In the genomic region with DNA sequence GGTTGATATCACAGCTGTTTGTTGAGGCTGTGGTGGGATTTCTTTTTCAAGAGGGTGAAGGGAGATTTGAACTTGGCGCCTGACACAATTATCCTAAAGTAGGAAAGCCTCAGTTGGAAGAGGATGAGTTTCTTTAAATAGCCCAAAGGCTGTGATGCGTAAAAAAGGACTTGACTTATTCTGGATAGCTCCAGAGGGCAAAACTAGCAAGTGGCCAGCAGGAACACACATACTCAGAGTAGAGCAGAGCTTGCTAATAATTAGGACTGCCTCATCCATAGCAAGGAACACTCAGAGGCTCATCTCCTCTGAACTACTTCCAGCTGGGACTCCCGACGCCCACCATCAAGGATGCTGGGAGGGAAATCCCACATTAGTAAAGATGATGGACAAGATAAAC, we compare ENCODE assay signal across 22 cellular contexts.
A peak's percentile ranks its signal among the peaks of the same experiment; 100 is the strongest.
DNase-seq lines count a peak whose midpoint lies in the region; ATAC-seq, FAIRE-seq and TF ChIP-seq lines count a peak whose summit lies in the region.
"Had no signal": no experiment of that assay in that cellular context is flagged by ENCODE, and none has a peak within 500 bp of the region (broad histone marks: within the 10 kb centered on the region; RNA-seq: fewer than 3 reads in every experiment).

No MANE protein-coding gene starts in this region.

- CTCF ChIA-PET in HepG2 (lab: Yijun Ruan, JAX; ENCODE audit: low intra/inter-chr PET ratio, low total read pairs): no interaction called here

- H3K27me3 ChIP-seq in HepG2 (ENCODE audit: control insufficient read depth in 1 of 2, insufficient read depth in 2 of 2, low read length in 2 of 2): peaks cover 5 to 41% of the 10 kb centered on the region in 2 experiments; a peak in 4 of 5 replicates
- H3K27me3 ChIP-seq in MG63: no peaks in the 10 kb centered on the region
- no peaks in the 10 kb centered on the region for H3K27me3 ChIP-seq in H9 (ENCODE audit: insufficient read depth, low read length)
- H3K27me3 ChIP-seq: adrenal gland, esophagus muscularis mucosa, gastrocnemius medialis, neutrophil, spleen, thyroid gland had no signal

- no peak overlapping the region for H4K91ac ChIP-seq in H9 (ENCODE audit: insufficient read length, low read depth, low read length)

- no peak for FAIRE-seq in HepG2 (lab: Jason Lieb, UNC)
- FAIRE-seq: islet of Langerhans had no signal

- H3K18ac ChIP-seq in H9 (ENCODE audit: insufficient read length, low read depth, low read length): no peak overlapping the region

- H3K4me2 ChIP-seq in HepG2 (ENCODE audit: low read depth, low read length) (peak overlapping the region; percentile 37), H9 (ENCODE audit: insufficient read depth, insufficient read length, low read length) (no peak overlapping the region)

- WGBS in HepG2 (ENCODE audit: low lambda C conversion rate): 63% methylated on average over 4 of the region's 4 CpGs
- WGBS in H9 (ENCODE audit: extremely low coverage, insufficient read length, low lambda C conversion rate): no CpG with 5 or more reads among the region's 4 CpGs

- no peaks in the 10 kb centered on the region for H3K36me3 ChIP-seq in HepG2 (replicated peaks in 1 of 2; ENCODE audit: control insufficient read depth in 1 of 2, insufficient read depth in 2 of 2, low read length in 2 of 2)
- H3K36me3 ChIP-seq in MG63: no peaks in the 10 kb centered on the region
- H3K36me3 ChIP-seq: adrenal gland, esophagus muscularis mucosa, gastrocnemius medialis, neutrophil, thyroid gland had no signal

- intact Hi-C loops in HepG2 (cut with micrococcal nuclease; ENCODE audit: unreplicated experiment): no loop called here

- H3K4me1 ChIP-seq in HepG2 (ENCODE audit: insufficient read depth, low read length) (peaks cover 48% of the 10 kb centered on the region), H9 (ENCODE audit: insufficient read depth, low read length) (no peaks in the 10 kb centered on the region)
- H3K4me1 ChIP-seq: gastrocnemius medialis, thyroid gland had no signal

- H2BK15ac ChIP-seq in H9 (ENCODE audit: low read depth, low read length): no peak overlapping the region

- H3K79me2 ChIP-seq in HepG2 (ENCODE audit: insufficient read depth, low read length): no peaks in the 10 kb centered on the region
- H3K79me2 ChIP-seq in H9 (ENCODE audit: insufficient read depth, low read length): no peaks in the 10 kb centered on the region

- no peak overlapping the region for H3T11ph ChIP-seq in H9 (ENCODE audit: low read length)

- in situ Hi-C loops in HepG2 (cut with HindIII; ENCODE audit: extremely low pct_ligation_motif_present, low pct_unique_long_range_greater_than_20kb): no loop called here

- H2BK120ac ChIP-seq in H9 (ENCODE audit: low read depth, low read length, poor library complexity, severe bottlenecking): no peak overlapping the region

- H2BK20ac ChIP-seq in H9 (ENCODE audit: low read depth, low read length, poor library complexity, severe bottlenecking): no peak overlapping the region

- POLR2A ChIA-PET in HepG2 (lab: Yijun Ruan, JAX): no interaction called here

- peak; percentile 52 for ATAC-seq in HepG2
- ATAC-seq in stimulated activated memory B cell treated with anti-CD40 and anti-IgM and Interleukin-4, amounts not matched to agents 10 μg/mL and 1 μg/mL and 100 μg/mL, for 72 hours: no peak
- ATAC-seq: CD8-positive, alpha-beta T cell; gastrocnemius medialis; stimulated activated effector memory CD8-positive, alpha-beta T cell treated with anti-CD3 and anti-CD28 coated beads, Interleukin-12 subunit alpha, Interleukin-12 subunit beta, amount 100 ng/mL, for 72 hours had no signal

- H3K27me3 Mint-ChIP-seq in stimulated activated memory B cell treated with anti-CD40 and anti-IgM and Interleukin-4, amounts not matched to agents 10 μg/mL and 1 μg/mL and 100 μg/mL, for 72 hours: no peaks in the 10 kb centered on the region
- peaks cover 55% of the 10 kb centered on the region for H3K27me3 Mint-ChIP-seq in H9 (ENCODE audit: low read depth)

- no peak for TF ChIP-seq CTCF in VCaP (conservative IDR thresholded peaks at IDR 0.05)
- no peak for TF ChIP-seq CTCF in HepG2 (CRISPR knock-in tag; IDR thresholded peaks at IDR 0.05)
- TF ChIP-seq CTCF in H9 (conservative IDR thresholded peaks at IDR 0.05): no peak

- peaks cover 2% of the 10 kb centered on the region for H3K9me3 Mint-ChIP-seq in stimulated activated memory B cell treated with anti-CD40 and anti-IgM and Interleukin-4, amounts not matched to agents 10 μg/mL and 1 μg/mL and 100 μg/mL, for 72 hours
- peaks cover 3 to 9% of the 10 kb centered on the region in 2 experiments for H3K9me3 Mint-ChIP-seq in H9
- H3K9me3 Mint-ChIP-seq: activated T-cell treated with anti-CD3 and anti-CD28 coated beads, Interleukin-2, amount 50 U/mL, for 24 hours had no signal

- no peak overlapping the region for H2BK12ac ChIP-seq in H9 (ENCODE audit: insufficient read length, low read depth, low read length)

- H4K20me1 ChIP-seq in HepG2 (ENCODE audit: insufficient read depth, low read length) (no peaks in the 10 kb centered on the region), H9 (ENCODE audit: control insufficient read depth, insufficient read depth, insufficient read length) (no peaks in the 10 kb centered on the region)

- no TSS peak for BruUV-seq in HepG2 (replicated peaks; lab: Mats Ljungman, UMichigan)

- peaks cover 24% of the 10 kb centered on the region for H3K36me3 Mint-ChIP-seq in stimulated activated memory B cell treated with anti-CD40 and anti-IgM and Interleukin-4, amounts not matched to agents 10 μg/mL and 1 μg/mL and 100 μg/mL, for 72 hours
- peaks cover 0 to 3% (median 0%) of the 10 kb centered on the region in 3 experiments; a peak in 2 of 7 replicates for H3K36me3 Mint-ChIP-seq in H9 (ENCODE audit: insufficient read depth in 1 of 3, low read depth in 3 of 3)
- H3K36me3 Mint-ChIP-seq: stimulated activated effector memory CD8-positive, alpha-beta T cell treated with anti-CD3 and anti-CD28 coated beads, Interleukin-12 subunit alpha, Interleukin-12 subunit beta, amount 100 ng/mL, for 72 hours had no signal

- TF ChIP-seq RAD21 in HepG2 (CRISPR knock-in tag; IDR thresholded peaks at IDR 0.05): no peak

- DNase-seq in EH (ENCODE audit: low read depth): peak; percentile 31
- no peak for DNase-seq in HepG2 (ENCODE audit: low spot score)
- DNase-seq in MG63: no peak
- DNase-seq in H9: no peak
- no peak for DNase-seq in germinal center (ENCODE audit: low spot score)
- DNase-seq: activated T-cell treated with anti-CD3 and anti-CD28 coated beads, Interleukin-2, amount 50 U/mL, for 24 hours; adrenal gland; CD8-positive, alpha-beta T cell; gastrocnemius medialis; NCI-H526 treated with DMSO at 0.1 percent for 48 hours; stimulated activated CD4-positive, alpha-beta T cell treated with anti-CD3 and anti-CD28 coated beads, Interleukin-2, amount 100 ng/mL, for 48 hours; thyroid gland had no signal

- no peak for TF ChIP-seq POLR2A in HepG2 (IDR thresholded peaks at IDR 0.05; ENCODE audit: insufficient read depth in 1 of 2, low read depth in 2 of 2, low read length in 2 of 2)

- H3K4ac ChIP-seq in H9 (ENCODE audit: low read depth, low read length): no peak overlapping the region

- no peak overlapping the region for H3K9ac ChIP-seq in HepG2 (ENCODE audit: insufficient read depth, low read depth, low read length)
- H3K9ac ChIP-seq in H9 (ENCODE audit: extremely low read depth, insufficient read length, low read length): no peak overlapping the region

- no peak overlapping the region for H4K5ac ChIP-seq in H9 (ENCODE audit: insufficient read length, low read depth, low read length)

- H3K14ac ChIP-seq in H9 (ENCODE audit: insufficient read depth, low read length): no peak overlapping the region

- H3K4me3 Mint-ChIP-seq in stimulated activated memory B cell treated with anti-CD40 and anti-IgM and Interleukin-4, amounts not matched to agents 10 μg/mL and 1 μg/mL and 100 μg/mL, for 72 hours: no peak overlapping the region
- H3K4me3 Mint-ChIP-seq in H9: no peak overlapping the region
- H3K4me3 Mint-ChIP-seq: activated T-cell treated with anti-CD3 and anti-CD28 coated beads, Interleukin-2, amount 50 U/mL, for 24 hours; CD8-positive, alpha-beta T cell; stimulated activated effector memory CD8-positive, alpha-beta T cell treated with anti-CD3 and anti-CD28 coated beads, Interleukin-12 subunit alpha, Interleukin-12 subunit beta, amount 100 ng/mL, for 72 hours; T-helper 1 cell treated with Interleukin-12 subunit alpha and Interleukin-12 subunit beta and Interleukin-4 antibody, amounts not matched to agents 30 μg/mL and 1 μg/mL, for 36 hours had no signal

- no peaks in the 10 kb centered on the region for H3K23me2 ChIP-seq in H9 (ENCODE audit: insufficient read length, low read depth, low read length, poor library complexity, severe bottlenecking)

- H3K56ac ChIP-seq in H9 (ENCODE audit: insufficient read length, low read depth, low read length): no peak overlapping the region

- TF ChIP-seq EP300 in HepG2 (IDR thresholded peaks at IDR 0.05; ENCODE audit: low read depth in 2 of 2, low read length in 2 of 2) (no peak), HepG2 (CRISPR knock-in tag; IDR thresholded peaks at IDR 0.05; ENCODE audit: borderline replicate concordance) (no peak)

- H2AK5ac ChIP-seq in H9 (ENCODE audit: insufficient read length, low read length): no peak overlapping the region

- no peak overlapping the region for H2AFZ ChIP-seq in HepG2 (ENCODE audit: low read length)
- no peak overlapping the region for H2AFZ ChIP-seq in H9 (ENCODE audit: low read length)

- H2BK5ac ChIP-seq in H9 (ENCODE audit: insufficient read length, low read length): no peak overlapping the region

- no peak overlapping the region for H3K4me3 ChIP-seq in HepG2 (replicated peaks in 1 of 3; ENCODE audit: insufficient read depth in 1 of 3, low read depth in 2 of 3, low read length in 3 of 3)
- H3K4me3 ChIP-seq in MG63: no peak overlapping the region
- H3K4me3 ChIP-seq: adrenal gland, coronary artery, esophagus muscularis mucosa, gastrocnemius medialis, SK-N-MC, spleen, thyroid gland had no signal

- H3K27ac ChIP-seq in VCaP: peak overlapping the region; percentile 68
- H3K27ac ChIP-seq in HepG2 (ENCODE audit: extremely low read length, insufficient read depth, low read length): no peak overlapping the region
- no peak overlapping the region for H3K27ac ChIP-seq in H9 (ENCODE audit: insufficient read length, low read depth, low read length)
- H3K27ac ChIP-seq: adrenal gland, coronary artery, esophagus muscularis mucosa, gastrocnemius medialis, neutrophil, SK-N-MC, thyroid gland had no signal

- H4K8ac ChIP-seq in H9 (replicated peaks; ENCODE audit: insufficient read length, low read depth, low read length): no peak overlapping the region

- H3K23ac ChIP-seq in H9 (ENCODE audit: insufficient read length, low read depth, low read length): no peak overlapping the region

- H3K27ac Mint-ChIP-seq in stimulated activated memory B cell treated with anti-CD40 and anti-IgM and Interleukin-4, amounts not matched to agents 10 μg/mL and 1 μg/mL and 100 μg/mL, for 72 hours: peak overlapping the region; percentile 65
- no peak overlapping the region for H3K27ac Mint-ChIP-seq in H9
- H3K27ac Mint-ChIP-seq: activated T-cell treated with anti-CD3 and anti-CD28 coated beads, Interleukin-2, amount 50 U/mL, for 24 hours; CD8-positive, alpha-beta T cell; stimulated activated effector memory CD8-positive, alpha-beta T cell treated with anti-CD3 and anti-CD28 coated beads, Interleukin-12 subunit alpha, Interleukin-12 subunit beta, amount 100 ng/mL, for 72 hours; T-helper 1 cell treated with Interleukin-12 subunit alpha and Interleukin-12 subunit beta and Interleukin-4 antibody, amounts not matched to agents 30 μg/mL and 1 μg/mL, for 36 hours had no signal

- H3K79me1 ChIP-seq in H9 (ENCODE audit: insufficient read depth, low read depth, low read length, poor library complexity, severe bottlenecking): no peaks in the 10 kb centered on the region

- peaks cover 82% of the 10 kb centered on the region for H3K4me1 Mint-ChIP-seq in stimulated activated memory B cell treated with anti-CD40 and anti-IgM and Interleukin-4, amounts not matched to agents 10 μg/mL and 1 μg/mL and 100 μg/mL, for 72 hours
- H3K4me1 Mint-ChIP-seq in H9: no peaks in the 10 kb centered on the region

- H3K9me3 ChIP-seq in HepG2 (ENCODE audit: low read length) (peaks cover 4% of the 10 kb centered on the region; the same call in 1 of the 2 replicates), MG63 (no peaks in the 10 kb centered on the region; the same call in 1 of the 2 replicates), H9 (ENCODE audit: control insufficient read depth, low read depth, low read length) (no peaks in the 10 kb centered on the region)
- H3K9me3 ChIP-seq: gastrocnemius medialis, neutrophil, thyroid gland had no signal
